ENCODE assay signal across 8 cellular contexts in genomic region chr5:14142856-14143508, GRCh38. TPM values are rescaled to one million over a fixed set of nuclear protein-coding genes. Genes with fewer than 3 reads are reported as not detected.
DNase-seq lines count a peak whose midpoint lies in the region; ATAC-seq and TF ChIP-seq lines count a peak whose summit lies in the region.

Gene TRIO, plus strand, starts transcription at chr5:14143342. Its CDS starts 384 bp downstream, at chr5:14143726.

- peak within 1 kb of the TSS; percentile 79 for H3K4me3 ChIP-seq in GM06990 (replicated peaks; ENCODE audit: low read depth, low read length)
- peak within 1 kb of the TSS; percentile 95 for H3K4me3 ChIP-seq in HFF-Myc (replicated peaks; ENCODE audit: low read depth, low read length)
- peak within 1 kb of the TSS; percentile 46 for H3K4me3 ChIP-seq in NB4 (ENCODE audit: low read depth, low read length)
- peak within 1 kb of the TSS; percentile 93 for H3K4me3 ChIP-seq in left ventricle myocardium inferior
- H3K4me3 ChIP-seq in upper lobe of right lung = peak within 1 kb of the TSS; percentile 79

- H3K4me1 Mint-ChIP-seq in progenitor cell of endocrine pancreas (ENCODE audit: low read depth) = peaks cover 31% of the 10 kb centered on the region

- peak; percentile 53 for TF ChIP-seq CTCF in GM06990 (IDR thresholded peaks at IDR 0.05; ENCODE audit: insufficient read depth, low read length, poor library complexity, severe bottlenecking)
- peak; percentile 58 for TF ChIP-seq CTCF in HFF-Myc (IDR thresholded peaks at IDR 0.05; ENCODE audit: low read depth, low read length, missing control alignments)
- peak; percentile 27 for TF ChIP-seq CTCF in NB4 (IDR thresholded peaks at IDR 0.05; ENCODE audit: low read depth, low read length)
- peak; percentile 67 for TF ChIP-seq CTCF in left ventricle myocardium inferior (IDR thresholded peaks at IDR 0.05; ENCODE audit: borderline replicate concordance)
- TF ChIP-seq CTCF in progenitor cell of endocrine pancreas (IDR thresholded peaks at IDR 0.05; ENCODE audit: unreplicated experiment) = peak; percentile 64
- peak; percentile 55 for TF ChIP-seq CTCF in upper lobe of right lung (IDR thresholded peaks at IDR 0.05)

- DNase-seq in GM06990 (ENCODE audit: extremely low read depth, insufficient read length) (peak; percentile 88), HFF-Myc (ENCODE audit: extremely low read depth, low read depth) (peak; percentile 76), NB4 (ENCODE audit: low read depth) (peak; percentile 71), SW 1271 (lab: John Stamatoyannopoulos, UW) (peak; percentile 87 to 96), amniotic epithelial cell (ENCODE audit: low read depth) (peak; percentile 89), left ventricle myocardium inferior (peak; percentile 90), progenitor cell of endocrine pancreas (ENCODE audit: low spot score, unreplicated experiment) (peak; percentile 94), upper lobe of right lung (peak; percentile 94)

- H3K27ac ChIP-seq in left ventricle myocardium inferior (replicated peaks) (peak within 1 kb of the TSS; percentile 96), upper lobe of right lung (peak within 1 kb of the TSS; percentile 88)

- peak; percentile 87 for ATAC-seq in upper lobe of right lung

- no peaks in the 10 kb centered on the region for H3K27me3 ChIP-seq in GM06990 (replicated peaks; ENCODE audit: control insufficient read depth, insufficient read depth, low read length)
- H3K27me3 ChIP-seq in left ventricle myocardium inferior (ENCODE audit: low read depth) = no peaks in the 10 kb centered on the region
- H3K27me3 ChIP-seq in upper lobe of right lung = no peaks in the 10 kb centered on the region

- no peaks in the 10 kb centered on the region for H3K36me3 Mint-ChIP-seq in progenitor cell of endocrine pancreas (ENCODE audit: insufficient read depth)

- H3K4me3 Mint-ChIP-seq in progenitor cell of endocrine pancreas (ENCODE audit: low read depth) = peak within 1 kb of the TSS; percentile 90

- no peaks in the 10 kb centered on the region for H3K9me3 Mint-ChIP-seq in progenitor cell of endocrine pancreas (ENCODE audit: low read depth)

- TF ChIP-seq POLR2A in NB4 (IDR thresholded peaks at IDR 0.05; ENCODE audit: extremely low read depth, insufficient read length) = no peak

- H3K36me3 ChIP-seq in GM06990 (ENCODE audit: control insufficient read depth, insufficient read depth, low read length) (no peaks in the 10 kb centered on the region), left ventricle myocardium inferior (no peaks in the 10 kb centered on the region), upper lobe of right lung (no peaks in the 10 kb centered on the region)

- peak within 1 kb of the TSS; percentile 95 for H3K27ac Mint-ChIP-seq in progenitor cell of endocrine pancreas

- peaks cover 61% of the 10 kb centered on the region for H3K4me1 ChIP-seq in left ventricle myocardium inferior
- H3K4me1 ChIP-seq in upper lobe of right lung = peaks cover 35% of the 10 kb centered on the region

- intact Hi-C loops in left ventricle myocardium inferior (cut with micrococcal nuclease) = no loop called here
- intact Hi-C loops in upper lobe of right lung (cut with DNase I) = loop anchor here (10.0 kb wide), 1 partner anchor 102 kb away; no protein-coding TSS in a partner anchor

- peaks cover 20% of the 10 kb centered on the region for H3K27me3 Mint-ChIP-seq in progenitor cell of endocrine pancreas

- H3K9me3 ChIP-seq in left ventricle myocardium inferior (replicated peaks) (no peaks in the 10 kb centered on the region), upper lobe of right lung (no peaks in the 10 kb centered on the region)

RNA-seq across cellular contexts. Expression of gene TRIO, which starts in this region (rescaled TPM):
- total RNA-seq in left ventricle myocardium inferior = 52.8 TPM
- 163 and 168 TPM in 2 replicates for total RNA-seq in progenitor cell of endocrine pancreas
- total RNA-seq in upper lobe of right lung = 148 TPM

Comparison
In these comparisons a context has a peak if more than half of its experiments do, and no peak if none do; other contexts are left out.
1. Peak in every context shown above with its lines: DNase-seq, ATAC-seq, H3K4me3 ChIP-seq and H3K27ac ChIP-seq.